12 cellular contexts compared by ENCODE assay signal in genomic region chr1:65114312-65114711, GRCh38. TPM values are rescaled to one million over a fixed set of nuclear protein-coding genes. Genes with fewer than 3 reads are reported as not detected.
DNase-seq lines count a peak whose midpoint lies in the region; TF ChIP-seq lines count a peak whose summit lies in the region.
"Had no signal": no experiment of that assay in that cellular context is flagged by ENCODE, and none has a peak within 500 bp of the region (broad histone marks: within the 10 kb centered on the region; RNA-seq: fewer than 3 reads in every experiment).

No MANE protein-coding gene starts in this region.

- no peak for TF ChIP-seq CTCF in type B pancreatic cell (conservative IDR thresholded peaks at IDR 0.05)

- peaks cover 2% of the 10 kb centered on the region for H3K27me3 Mint-ChIP-seq in type B pancreatic cell

- H3K9me3 Mint-ChIP-seq in type B pancreatic cell, result peaks cover 5% of the 10 kb centered on the region

- DNase-seq in NCI-H345 (lab: John Stamatoyannopoulos, UW) (peak; percentile 24), NCI-H345 treated with DMSO at 0.1 percent for 48 hours (lab: John Stamatoyannopoulos, UW; ENCODE audit: unreplicated experiment) (no peak), caudate nucleus (lab: John Stamatoyannopoulos, UW) (peak in 18 of 61 donors; percentile 1 to 30 (median 7)), lung microvascular endothelial cell (ENCODE audit: low read depth in 2 of 2) (peak; percentile 41 to 98), type B pancreatic cell (ENCODE audit: extremely low spot score, unreplicated experiment) (no peak), MV-4-11 (lab: John Stamatoyannopoulos, UW) (no peak)
- DNase-seq in stimulated activated CD4-positive, alpha-beta T cell treated with anti-CD3 and anti-CD28 coated beads, Interleukin-15, amount 100 ng/mL, for 24 hours, result no peak
- no peak for DNase-seq in activated T-cell treated with anti-CD3 and anti-CD28 coated beads, Interleukin-2, amount 50 U/mL, for 48 hours
- DNase-seq: ACHN, EL, foreskin keratinocyte had no signal

- H3K36me3 Mint-ChIP-seq in type B pancreatic cell, result no peaks in the 10 kb centered on the region

- H3K27ac Mint-ChIP-seq in type B pancreatic cell, result peak overlapping the region; percentile 15
- H3K27ac Mint-ChIP-seq: stimulated activated memory B cell treated with anti-CD40 and anti-IgM and Interleukin-4, amounts not matched to agents 10 μg/mL and 1 μg/mL and 100 μg/mL, for 72 hours had no signal

- H3K4me3 Mint-ChIP-seq in type B pancreatic cell, result peak overlapping the region; percentile 64
- H3K4me3 Mint-ChIP-seq: stimulated activated memory B cell treated with anti-CD40 and anti-IgM and Interleukin-4, amounts not matched to agents 10 μg/mL and 1 μg/mL and 100 μg/mL, for 72 hours had no signal

- H3K27ac ChIP-seq in caudate nucleus (ENCODE audit: low read depth, low read length), result peak overlapping the region; percentile 67
- H3K27ac ChIP-seq: foreskin keratinocyte had no signal

- H3K4me1 Mint-ChIP-seq in type B pancreatic cell (ENCODE audit: unreplicated experiment), result peaks cover 18% of the 10 kb centered on the region
- H3K4me1 Mint-ChIP-seq: stimulated activated memory B cell treated with anti-CD40 and anti-IgM and Interleukin-4, amounts not matched to agents 10 μg/mL and 1 μg/mL and 100 μg/mL, for 72 hours had no signal

RNA-seq across cellular contexts. Expression of gene AK4, which starts 33.7 kb away (rescaled TPM):
- total RNA-seq in lung microvascular endothelial cell, result 10.5 and 26.4 TPM in 2 replicates
- total RNA-seq in type B pancreatic cell (ENCODE audit: low replicate concordance), result 35.2 and 80.0 TPM in 2 replicates

Comparison
In these comparisons a context has a peak if more than half of its experiments do, and no peak if none do; other contexts are left out.
1. DNase-seq: peak in NCI-H345 (single experiment) and lung microvascular endothelial cell (2 of 2); none in NCI-H345 treated with DMSO at 0.1 percent for 48 hours (single experiment), type B pancreatic cell (single experiment), stimulated activated CD4-positive, alpha-beta T cell treated with anti-CD3 and anti-CD28 coated beads, Interleukin-15, amount 100 ng/mL, for 24 hours (single experiment), activated T-cell treated with anti-CD3 and anti-CD28 coated beads, Interleukin-2, amount 50 U/mL, for 48 hours (0 of 2) and MV-4-11 (single experiment).